19 cellular contexts compared by ENCODE assay signal in genomic region chr9:98134702-98135557, GRCh38. TPM values are rescaled to one million over a fixed set of nuclear protein-coding genes. Genes with fewer than 3 reads are reported as not detected.
DNase-seq lines count a peak whose midpoint lies in the region; ATAC-seq and TF ChIP-seq lines count a peak whose summit lies in the region.
"Had no signal": no experiment of that assay in that cellular context is flagged by ENCODE, and none has a peak within 500 bp of the region (broad histone marks: within the 10 kb centered on the region; RNA-seq: fewer than 3 reads in every experiment).

No MANE protein-coding gene starts in this region.

- H3K9ac ChIP-seq in SK-N-SH, result no peak overlapping the region

- TF ChIP-seq CTCF in SK-N-SH (IDR thresholded peaks at IDR 0.05), result no peak

- H3K4me3 ChIP-seq in aorta (ENCODE audit: low read length in 2 of 2), result no peak overlapping the region
- H3K4me3 ChIP-seq in SK-N-SH (ENCODE audit: low read depth in 2 of 2, low read length in 1 of 2), result no peak overlapping the region
- H3K4me3 ChIP-seq: K562 had no signal

- WGBS in aorta, 2 donors, result 91 to 93% methylated on average over 12 of the region's 12 CpGs
- WGBS in SK-N-SH (ENCODE audit: low lambda C conversion rate), result 85% methylated on average over 10 of the region's 12 CpGs

- peak; percentile 47 for DNase-seq in activated effector memory CD4-positive, alpha-beta T cell treated with anti-CD3 and anti-CD28 coated beads, Interleukin-2, amount 50 U/mL, for 16 hours
- no peak for DNase-seq in activated effector memory CD4-positive, alpha-beta T cell treated with Interleukin-2 at 50 U/mL for 16 hours
- DNase-seq in T-helper 17 cell, result no peak
- DNase-seq in mesenteric fat pad (ENCODE audit: low spot score), result peak; percentile 82
- DNase-seq in aorta, result no peak
- DNase-seq in SHP77 treated with DMSO at 0.1 percent for 48 hours (lab: John Stamatoyannopoulos, UW), result no peak
- no peak for DNase-seq in SK-N-SH
- DNase-seq: AML-193; CD8-positive, alpha-beta T cell; HFFc6; NCI-H1048; NCI-H1694; NCI-H2107; NCI-H345; NCI-H69; NK-92 treated with Interleukin-12 subunit alpha and Interleukin-12 subunit beta, amount 100 ng/mL, for 24 hours; OCI-M1 had no signal

- H2AFZ ChIP-seq in SK-N-SH (ENCODE audit: low read depth), result no peak overlapping the region

- no peaks in the 10 kb centered on the region for H3K36me3 ChIP-seq in aorta (ENCODE audit: control insufficient read depth in 1 of 2, insufficient read depth in 2 of 2, low read length in 1 of 2)
- H3K36me3 ChIP-seq in SK-N-SH (replicated peaks in 1 of 2; ENCODE audit: control insufficient read depth in 1 of 2, insufficient read depth in 2 of 2, low read length in 1 of 2), result no peaks in the 10 kb centered on the region

- H4K20me1 ChIP-seq in SK-N-SH (ENCODE audit: insufficient read depth), result no peaks in the 10 kb centered on the region

- ATAC-seq in T-helper 17 cell, result no peak
- peak; percentile 15 for ATAC-seq in aorta (ENCODE audit: low FRiP score)
- no peak for ATAC-seq in GM19463 (IDR thresholded peaks at IDR 0.05; ENCODE audit: unreplicated experiment)
- ATAC-seq: CD8-positive, alpha-beta T cell; K562 had no signal

- H3K36me3 Mint-ChIP-seq in T-helper 17 cell (ENCODE audit: low read depth), result peaks cover 2% of the 10 kb centered on the region

- POLR2A ChIA-PET in SK-N-SH (lab: Yijun Ruan, JAX), result no interaction called here

- CTCF ChIA-PET in SK-N-SH (lab: Yijun Ruan, JAX), result no interaction called here

- H3K27me3 ChIP-seq in aorta (ENCODE audit: control insufficient read depth in 1 of 2, insufficient read depth in 2 of 2, low read length in 1 of 2) (no peaks in the 10 kb centered on the region), SK-N-SH (ENCODE audit: insufficient read depth) (no peaks in the 10 kb centered on the region)

- H3F3A ChIP-seq in SK-N-SH (replicated peaks; ENCODE audit: insufficient read depth), result no peaks in the 10 kb centered on the region

- TF ChIP-seq EP300 in SK-N-SH (IDR thresholded peaks at IDR 0.05; ENCODE audit: borderline replicate concordance in 1 of 2, low read depth in 1 of 2, low read length in 1 of 2), result no peak

- no peak overlapping the region for H3K4me2 ChIP-seq in SK-N-SH

- H3K79me2 ChIP-seq in SK-N-SH (ENCODE audit: insufficient read depth), result no peaks in the 10 kb centered on the region

- no peak overlapping the region for H3K27ac ChIP-seq in aorta (ENCODE audit: low read depth in 1 of 2, low read length in 2 of 2)
- H3K27ac ChIP-seq in SK-N-SH (ENCODE audit: low read depth in 2 of 2, low read length in 1 of 2), result no peak overlapping the region

- H3K4me1 ChIP-seq in aorta (ENCODE audit: control insufficient read depth in 1 of 2, insufficient read depth in 2 of 2, low read length in 2 of 2) (no peaks in the 10 kb centered on the region), SK-N-SH (ENCODE audit: control insufficient read depth in 1 of 2, insufficient read depth in 2 of 2, low read depth in 1 of 2, low read length in 1 of 2) (no peaks in the 10 kb centered on the region)

- intact Hi-C loops in aorta (cut with DNase I), result no loop called here

- peak overlapping the region; percentile 85 for H3K27ac Mint-ChIP-seq in T-helper 17 cell
- H3K27ac Mint-ChIP-seq: CD8-positive, alpha-beta T cell; HFFc6 had no signal

- peaks cover 9% of the 10 kb centered on the region for H3K4me1 Mint-ChIP-seq in T-helper 17 cell

- no peak for TF ChIP-seq RAD21 in SK-N-SH (IDR thresholded peaks at IDR 0.05; ENCODE audit: low read length)

- H3K9me2 ChIP-seq in SK-N-SH, result no peaks in the 10 kb centered on the region

- H3K4me3 Mint-ChIP-seq in T-helper 17 cell, result no peak overlapping the region
- H3K4me3 Mint-ChIP-seq: CD8-positive, alpha-beta T cell; HFFc6 had no signal

- H3K9me3 ChIP-seq in T-helper 17 cell (ENCODE audit: control insufficient read depth, low read length, poor library complexity, severe bottlenecking), result no peaks in the 10 kb centered on the region
- no peaks in the 10 kb centered on the region for H3K9me3 ChIP-seq in aorta (ENCODE audit: control insufficient read depth, low read length)
- no peaks in the 10 kb centered on the region for H3K9me3 ChIP-seq in SK-N-SH

- no peaks in the 10 kb centered on the region for H3K27me3 Mint-ChIP-seq in T-helper 17 cell

TF ChIP-seq in SK-N-SH, 30 proteins besides CTCF, POLR2A, EP300 and RAD21:
- TF ChIP-seq TEAD4 (IDR thresholded peaks at IDR 0.05; ENCODE audit: borderline replicate concordance, insufficient read depth), result no peak
- no peak for TF ChIP-seq MEF2A (IDR thresholded peaks at IDR 0.05; ENCODE audit: borderline replicate concordance, low read depth)

RNA-seq across cellular contexts. Expression of gene TRIM14, which starts 15.9 kb away (rescaled TPM):
- total RNA-seq in T-helper 17 cell (10 to 100 TPM; 63.8 to 64.6 TPM), mesenteric fat pad (13.8 TPM), aorta (10 to 100 TPM in 1 of 2 donors, 1 to 10 TPM in 1; 8.5 to 17.6 TPM)
- polyA plus RNA-seq in aorta (1 to 10 TPM; 1.5 to 5.6 TPM), SK-N-SH (2012; rRNA removed) (13.4 and 15.3 TPM in 2 replicates)
- 10.7 and 16.1 TPM in 2 replicates for polyA plus RNA-seq in SK-N-SH (2012; cell fraction: cytosol; rRNA removed)
- polyA plus RNA-seq in SK-N-SH (2012; cell fraction: nucleus; rRNA removed), result 18.3 and 19.3 TPM in 2 replicates

RNA-seq across cellular contexts. Expression of gene CORO2A, which starts 57.5 kb away (rescaled TPM):
- 10 to 100 TPM; 13.9 to 16.6 TPM for total RNA-seq in T-helper 17 cell
- total RNA-seq in mesenteric fat pad, result 2.5 TPM
- 1 to 10 TPM; 1.6 to 3.7 TPM for total RNA-seq in aorta
- polyA plus RNA-seq in aorta, result 1 to 10 TPM in 1 of 2 donors, under 1 TPM in 1; 0.31 to 8.3 TPM
- polyA plus RNA-seq in SK-N-SH (2012; rRNA removed), result 2.3 and 2.7 TPM in 2 replicates
- 1.7 and 2.1 TPM in 2 replicates for polyA plus RNA-seq in SK-N-SH (2012; cell fraction: cytosol; rRNA removed)
- polyA plus RNA-seq in SK-N-SH (2012; cell fraction: nucleus; rRNA removed), result 1.6 and 2.0 TPM in 2 replicates

Comparison
In these comparisons a context has a peak if more than half of its experiments do, and no peak if none do; other contexts are left out.
1. DNase-seq: peak in activated effector memory CD4-positive, alpha-beta T cell treated with anti-CD3 and anti-CD28 coated beads, Interleukin-2, amount 50 U/mL, for 16 hours (single experiment) and mesenteric fat pad (single experiment); none in activated effector memory CD4-positive, alpha-beta T cell treated with Interleukin-2 at 50 U/mL for 16 hours (single experiment), T-helper 17 cell (0 of 3), aorta (0 of 2), SHP77 treated with DMSO at 0.1 percent for 48 hours (single experiment) and SK-N-SH (single experiment).